28 cellular contexts compared by ENCODE assay signal in the genomic region with DNA sequence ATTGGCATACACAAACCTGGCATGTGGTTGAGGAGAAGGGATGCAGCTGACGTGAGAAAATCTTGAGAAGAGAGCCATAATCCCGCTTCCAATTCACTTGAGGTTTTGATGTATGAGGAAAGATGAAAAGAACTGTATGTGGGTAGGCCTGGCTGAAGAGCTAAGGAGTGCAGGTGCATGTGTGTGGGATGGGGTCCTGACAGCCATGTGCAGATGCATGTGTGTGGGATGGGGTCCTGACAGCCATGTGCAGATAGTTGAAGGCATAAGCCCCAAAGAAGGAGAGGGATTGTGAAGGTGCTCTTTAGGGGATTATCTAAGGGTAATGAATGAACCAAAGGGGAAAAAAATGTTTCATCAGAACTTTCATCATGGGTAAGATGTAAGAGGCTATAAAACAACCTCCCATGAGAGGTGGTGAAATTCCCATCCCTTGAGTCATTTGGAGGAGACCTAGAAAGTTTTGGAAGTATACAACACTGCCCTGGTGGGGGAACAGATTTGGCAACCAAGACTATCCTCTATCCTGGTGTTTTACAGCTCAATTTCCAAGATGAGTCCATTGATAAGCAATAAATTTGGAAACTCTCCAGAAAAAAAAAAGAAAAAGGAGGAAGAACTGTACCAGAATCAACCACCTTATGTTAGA. TPM values are rescaled to one million over a fixed set of nuclear protein-coding genes. Genes with fewer than 3 reads are reported as not detected.
DNase-seq lines count a peak whose midpoint lies in the region; ATAC-seq and TF ChIP-seq lines count a peak whose summit lies in the region.
"Had no signal": no experiment of that assay in that cellular context is flagged by ENCODE, and none has a peak within 500 bp of the region (broad histone marks: within the 10 kb centered on the region; RNA-seq: fewer than 3 reads in every experiment).

No MANE protein-coding gene starts in this region.

- no peaks in the 10 kb centered on the region for H3K79me2 ChIP-seq in mammary epithelial cell (ENCODE audit: insufficient read depth, low read length)

- TF ChIP-seq CTCF in MCF 10A (IDR thresholded peaks at IDR 0.05; ENCODE audit: unreplicated experiment) (no peak), mammary epithelial cell (conservative IDR thresholded peaks at IDR 0.05 in 1 of 2, IDR thresholded peaks at IDR 0.05 in 1 of 2; ENCODE audit: extremely low read depth in 1 of 2, insufficient read depth in 1 of 2, low read depth in 1 of 2, low read length in 2 of 2) (no peak), fibroblast of the aortic adventitia (IDR thresholded peaks at IDR 0.05; ENCODE audit: insufficient read depth, low read length) (no peak)

- H4K20me1 ChIP-seq in mammary epithelial cell (ENCODE audit: insufficient read depth, low read length), result no peaks in the 10 kb centered on the region

- H3K4me1 Mint-ChIP-seq in MCF 10A (ENCODE audit: insufficient read depth, unreplicated experiment) (peaks cover 6% of the 10 kb centered on the region), T-cell (peaks cover 0 to 4% (median 0%) of the 10 kb centered on the region in 3 donors)

- ATAC-seq in T-cell (replicated peaks in 1 of 4) (no peak), GM18867 (IDR thresholded peaks at IDR 0.05; ENCODE audit: unreplicated experiment) (no peak)
- ATAC-seq: HCT116, PC-3 had no signal

- H3K9ac ChIP-seq in mammary epithelial cell (ENCODE audit: insufficient read depth, low read length), result no peak overlapping the region
- no peak overlapping the region for H3K9ac ChIP-seq in subcutaneous abdominal adipose tissue (ENCODE audit: low read length in 5 of 5)
- H3K9ac ChIP-seq: SK-N-SH had no signal

- no TSS peak for BruUV-seq in MCF 10A (replicated peaks; lab: Mats Ljungman, UMichigan)
- BruUV-seq in mammary epithelial cell (replicated peaks; lab: Mats Ljungman, UMichigan), result no TSS peak

- no peaks in the 10 kb centered on the region for H3K4me1 ChIP-seq in mammary epithelial cell (ENCODE audit: insufficient read depth, low read length)
- peaks cover 0 to 28% (median 11%) of the 10 kb centered on the region in 5 donors for H3K4me1 ChIP-seq in subcutaneous abdominal adipose tissue (ENCODE audit: control insufficient read depth in 5 of 5, insufficient read depth in 5 of 5, low read length in 5 of 5)

- H3K36me3 Mint-ChIP-seq in MCF 10A (ENCODE audit: insufficient read depth, unreplicated experiment) (no peaks in the 10 kb centered on the region), T-cell (no peaks in the 10 kb centered on the region)

- no peak overlapping the region for H2AFZ ChIP-seq in mammary epithelial cell (ENCODE audit: low read depth, low read length)

- dilution Hi-C loops in mammary epithelial cell (cut with HindIII; ENCODE audit: low sequenced_read_pairs), result loop anchor here (5.0 to 25.0 kb wide), 2 partner anchors 102 to 553 kb away; no protein-coding TSS in a partner anchor

- no peak overlapping the region for H3K4me3 Mint-ChIP-seq in MCF 10A (ENCODE audit: unreplicated experiment)
- no peak overlapping the region for H3K4me3 Mint-ChIP-seq in T-cell

- no peak overlapping the region for H3K27ac Mint-ChIP-seq in MCF 10A (ENCODE audit: low read depth, unreplicated experiment)
- H3K27ac Mint-ChIP-seq in T-cell, result no peak overlapping the region

- 67% methylated on average over 2 of the region's 2 CpGs for WGBS in mammary epithelial cell (ENCODE audit: low coverage, missing lambda C conversion rate)

- H3K4me3 ChIP-seq in mammary epithelial cell (replicated peaks in 1 of 3; ENCODE audit: insufficient read depth in 1 of 3, low read depth in 2 of 3, low read length in 3 of 3), result no peak overlapping the region
- H3K4me3 ChIP-seq in fibroblast of the aortic adventitia (ENCODE audit: low read depth, low read length), result no peak overlapping the region
- no peak overlapping the region for H3K4me3 ChIP-seq in subcutaneous abdominal adipose tissue (ENCODE audit: low read depth in 1 of 5, low read length in 5 of 5)

- H3K27me3 Mint-ChIP-seq in MCF 10A (ENCODE audit: insufficient read depth, unreplicated experiment) (peaks cover 61% of the 10 kb centered on the region), T-cell (peaks cover 12 to 27% of the 10 kb centered on the region in 2 donors)

- H3K9me3 ChIP-seq in mammary epithelial cell (replicated peaks; ENCODE audit: insufficient read depth, low read length), result no peaks in the 10 kb centered on the region
- no peaks in the 10 kb centered on the region for H3K9me3 ChIP-seq in subcutaneous abdominal adipose tissue (ENCODE audit: control insufficient read depth in 5 of 5, low read length in 5 of 5)
- H3K9me3 ChIP-seq: SK-N-SH had no signal

- DNase-seq in MCF 10A (ENCODE audit: unreplicated experiment), result peak; percentile 32
- no peak for DNase-seq in mammary epithelial cell
- DNase-seq in M059J (ENCODE audit: low read depth), result peak; percentile 17
- peak; percentile 57 for DNase-seq in fibroblast of the aortic adventitia (ENCODE audit: low read depth)
- no peak for DNase-seq in superior temporal gyrus (ENCODE audit: extremely low spot score)
- DNase-seq in T-cell, result no peak
- DNase-seq: ACHN; DMS153; DND-41; Karpas-422; MV-4-11; NCI-H1105; NCI-H1436 treated with DMSO at 0.1 percent for 48 hours; NCI-H187 treated with DMSO at 0.1 percent for 48 hours; NCI-H446; NCI-H524 treated with DMSO at 0.1 percent for 48 hours; NCI-H82; NK-92 treated with Interleukin-12 subunit alpha and Interleukin-12 subunit beta, amount 100 ng/mL, for 24 hours; PC-3; SK-N-SH had no signal

- no peak overlapping the region for H3K4me2 ChIP-seq in mammary epithelial cell (ENCODE audit: insufficient read depth, low read depth, low read length)
- H3K4me2 ChIP-seq: SK-N-SH had no signal

- POLR2A ChIA-PET in MCF 10A (lab: Yijun Ruan, JAX), result interaction anchor here (0.7 to 1.1 kb wide), 3 partner anchors 37 to 185 kb away, joined by 3 to 4 read pairs (median 4); no protein-coding TSS in a partner anchor
- POLR2A ChIA-PET in T-cell (lab: Charles Lee), result interaction anchor here in 1 of 2 donors (0.6 kb wide), 1 partner anchor 57 kb away, joined by 3 read pairs; no protein-coding TSS in a partner anchor

- in situ Hi-C loops in mammary epithelial cell (cut with MboI; ENCODE audit: low sequenced_read_pairs in 2 of 2), result loop anchor here (25.0 kb wide), 1 partner anchor 553 kb away; no protein-coding TSS in a partner anchor

- CTCF ChIA-PET in MCF 10A (lab: Yijun Ruan, JAX), result interaction anchor here (0.5 to 19.8 kb wide), 6 partner anchors 9 to 545 kb away, joined by 3 to 372 read pairs (median 3); no protein-coding TSS in a partner anchor
- CTCF ChIA-PET in mammary epithelial cell (lab: Charles Lee; ENCODE audit: low non-redundant PET), result interaction anchor here (0.6 kb wide), 1 partner anchor 32 kb away, joined by 5 read pairs; no protein-coding TSS in a partner anchor
- CTCF ChIA-PET in T-cell (lab: Charles Lee), result interaction anchor here in 1 of 2 donors (0.6 to 1.2 kb wide), 4 partner anchors 59 to 184 kb away, joined by 3 to 4 read pairs (median 3); no protein-coding TSS in a partner anchor

- H3K27ac ChIP-seq in mammary epithelial cell (ENCODE audit: insufficient read depth, low read depth, low read length) (no peak overlapping the region), subcutaneous abdominal adipose tissue (ENCODE audit: low read depth, low read length) (peak overlapping the region; percentile 70)
- H3K27ac ChIP-seq: 22Rv1 had no signal

- no peaks in the 10 kb centered on the region for H3K9me3 Mint-ChIP-seq in MCF 10A (ENCODE audit: unreplicated experiment)
- H3K9me3 Mint-ChIP-seq in T-cell, result no peaks in the 10 kb centered on the region

- H3K36me3 ChIP-seq in mammary epithelial cell (ENCODE audit: insufficient read depth, low read length) (no peaks in the 10 kb centered on the region), subcutaneous abdominal adipose tissue (ENCODE audit: control insufficient read depth in 5 of 5, insufficient read depth in 5 of 5, low read length in 5 of 5) (no peaks in the 10 kb centered on the region)

- H3K27me3 ChIP-seq in mammary epithelial cell (ENCODE audit: insufficient read depth, low read length) (peaks cover 10% of the 10 kb centered on the region), subcutaneous abdominal adipose tissue (ENCODE audit: control insufficient read depth in 5 of 5, insufficient read depth in 4 of 5, low read length in 5 of 5) (peaks cover 0 to 11% (median 3%) of the 10 kb centered on the region in 5 donors)

- intact Hi-C loops in MCF 10A (cut with micrococcal nuclease) (no loop called here), mammary epithelial cell (cut with micrococcal nuclease) (no loop called here)

RNA-seq across cellular contexts. Expression of gene PKD2L1, which starts 3.9 kb away (rescaled TPM):
- total RNA-seq in MCF 10A (2022) (not detected in 2 replicates), mammary epithelial cell (not detected), fibroblast of the aortic adventitia (ENCODE audit: low replicate concordance) (not detected in 2 replicates), T-cell (not detected)
- polyA plus RNA-seq in mammary epithelial cell, result not detected
- not detected for polyA minus RNA-seq in mammary epithelial cell
- not detected in 2 replicates for total RNA-seq in M059J (2014; rRNA removed; shearing (Covaris generic))
- total RNA-seq: G401, H4, HT-29, PC-3 had no signal
- polyA plus RNA-seq: BJ, SK-N-SH had no signal

RNA-seq across cellular contexts. Expression of gene SCD, which starts 13.1 kb away (rescaled TPM):
- total RNA-seq in MCF 10A (2022) (101 and 179 TPM in 2 replicates), mammary epithelial cell (100 to 1,000 TPM; 348 to 939 TPM), fibroblast of the aortic adventitia (ENCODE audit: low replicate concordance) (99.9 and 283 TPM in 2 replicates), T-cell (1 to 10 TPM; 2.1 to 5.7 (median 4.7) TPM)
- polyA plus RNA-seq in mammary epithelial cell, result 1,049 TPM
- polyA minus RNA-seq in mammary epithelial cell, result 2,037 TPM
- total RNA-seq in M059J (2014; rRNA removed; shearing (Covaris generic)), result 216 and 263 TPM in 2 replicates

RNA-seq across cellular contexts. Expression of gene BLOC1S2, which starts 47.5 kb away (rescaled TPM):
- total RNA-seq in MCF 10A (2022), result 86.7 and 98.4 TPM in 2 replicates
- 10 to 100 TPM; 65.0 to 81.4 TPM for total RNA-seq in mammary epithelial cell
- polyA plus RNA-seq in mammary epithelial cell, result 39.9 TPM
- 24.4 TPM for polyA minus RNA-seq in mammary epithelial cell
- total RNA-seq in M059J (2014; rRNA removed; shearing (Covaris generic)), result 45.6 and 58.3 TPM in 2 replicates
- total RNA-seq in fibroblast of the aortic adventitia (ENCODE audit: low replicate concordance), result 56.8 and 68.8 TPM in 2 replicates
- total RNA-seq in T-cell, result 10 to 100 TPM; 30.2 to 44.1 (median 38.0) TPM

Comparison
In these comparisons a context has a peak if more than half of its experiments do, and no peak if none do; other contexts are left out.
1. DNase-seq: peak in MCF 10A (single experiment), M059J (single experiment) and fibroblast of the aortic adventitia (single experiment); none in mammary epithelial cell (single experiment), superior temporal gyrus (single experiment) and T-cell (0 of 34).
2. RNA of gene SCD, which starts 13.1 kb away (total RNA-seq): 348 to 939 TPM in mammary epithelial cell, 216 to 263 TPM in M059J, 101 to 179 TPM in MCF 10A and 99.9 to 283 TPM in fibroblast of the aortic adventitia; 2.1 to 5.7 TPM in T-cell; every median in the first group is over 10 times any median in the second.